ENCODE assay signal across 15 cellular contexts in genomic region chr1:10917513-10918454, GRCh38.
DNase-seq lines count a peak whose midpoint lies in the region; ATAC-seq, FAIRE-seq and TF ChIP-seq lines count a peak whose summit lies in the region.
"Had no signal": no experiment of that assay in that cellular context is flagged by ENCODE, and none has a peak within 500 bp of the region (broad histone marks: within the 10 kb centered on the region; RNA-seq: fewer than 3 reads in every experiment).

No MANE protein-coding gene starts in this region.

- no peak for TF ChIP-seq POLR2A in GM12878 (IDR thresholded peaks at IDR 0.05; ENCODE audit: low read depth, low read length)

- TF ChIP-seq CTCF in GM12878 (IDR thresholded peaks at IDR 0.05 in 2 of 3, conservative IDR thresholded peaks at IDR 0.05 in 1 of 3; ENCODE audit: control insufficient read depth in 2 of 3, extremely low read depth in 1 of 3, insufficient read depth in 1 of 3, low read depth in 3 of 3, low read length in 3 of 3), result no peak

- intact Hi-C loops in GM12878 (cut with micrococcal nuclease; ENCODE audit: unreplicated experiment), result no loop called here

- POLR2A ChIA-PET in GM12878 (lab: Charles Lee), result interaction anchor here (0.5 to 0.7 kb wide), 3 partner anchors 79 to 1268 kb away, joined by 3 to 6 read pairs (median 4); no protein-coding TSS in a partner anchor

- DNase-seq in H7 (peak; percentile 26), NCI-H510A (lab: John Stamatoyannopoulos, UW) (peak; percentile 78), GM12878 (ENCODE audit: low read depth, low spot score) (no peak), NCI-H1417 treated with DMSO at 0.1 percent for 48 hours (lab: John Stamatoyannopoulos, UW) (no peak), cerebellar cortex (ENCODE audit: low spot score) (no peak), AG20443 (ENCODE audit: low spot score) (no peak)
- DNase-seq: pancreas, stomach had no signal

- FAIRE-seq in GM12878 (lab: Jason Lieb, UNC), result no peak
- FAIRE-seq: HTR-8/SVneo, pancreas had no signal

- no TSS peak for BruUV-seq in GM12878 (replicated peaks; lab: Mats Ljungman, UMichigan)

- H3K4me1 ChIP-seq in BLaER1, result peaks cover 42% of the 10 kb centered on the region
- peaks cover 5% of the 10 kb centered on the region for H3K4me1 ChIP-seq in GM12878 (ENCODE audit: control insufficient read depth, insufficient read depth, low read length)
- H3K4me1 ChIP-seq: pancreas, stomach had no signal

- H3K27me3 ChIP-seq in BLaER1 (peaks cover 41% of the 10 kb centered on the region), H7 (ENCODE audit: control insufficient read depth, insufficient read depth, low read length) (no peaks in the 10 kb centered on the region), GM12878 (replicated peaks in 1 of 2; ENCODE audit: control insufficient read depth in 2 of 2, insufficient read depth in 2 of 2, low read length in 1 of 2) (no peaks in the 10 kb centered on the region; a peak in 2 of 4 replicates)
- H3K27me3 ChIP-seq: pancreas had no signal

- in situ Hi-C loops in GM12878 (cut with MboI), result no loop called here

- 15% methylated on average over 10 of the region's 10 CpGs for WGBS in GM12878 (ENCODE audit: insufficient coverage, insufficient replicate concordance, low lambda C conversion rate, missing lambda C conversion rate)

- CTCF ChIA-PET in GM12878 (lab: Yijun Ruan, JAX), result interaction anchor here (0.6 to 1.6 kb wide), 5 partner anchors 8 to 411 kb away, joined by 3 to 4 read pairs (median 3); no protein-coding TSS in a partner anchor

- H4K20me1 ChIP-seq in BLaER1, result peaks cover 12% of the 10 kb centered on the region
- H4K20me1 ChIP-seq in GM12878 (ENCODE audit: control insufficient read depth, insufficient read depth), result no peaks in the 10 kb centered on the region

- H2AFZ ChIP-seq in GM12878 (ENCODE audit: control insufficient read depth, low read depth, low read length), result no peak overlapping the region
- H2AFZ ChIP-seq: GM23248 had no signal

- SMC1A ChIA-PET in GM12878 (lab: Charles Lee; ENCODE audit: uncharacterized antibody, unreplicated experiment), result interaction anchor here (1.1 kb wide), 1 partner anchor 59 kb away, joined by 3 read pairs; no protein-coding TSS in a partner anchor

- H3K9ac ChIP-seq in BLaER1 (peak overlapping the region; percentile 63; the same call in 1 of the 2 replicates), GM12878 (ENCODE audit: control insufficient read depth, insufficient read depth, low read length) (no peak overlapping the region)
- H3K9ac ChIP-seq: GM23248 had no signal

- no peak for TF ChIP-seq EP300 in GM12878 (IDR thresholded peaks at IDR 0.05; ENCODE audit: borderline replicate concordance in 1 of 2, control insufficient read depth in 1 of 2, low read depth in 2 of 2, low read length in 2 of 2)

- H3K36me3 ChIP-seq in BLaER1 (no peaks in the 10 kb centered on the region), H7 (replicated peaks; ENCODE audit: control insufficient read depth, insufficient read depth, low read length) (no peaks in the 10 kb centered on the region), GM12878 (ENCODE audit: control insufficient read depth in 2 of 2, insufficient read depth in 2 of 2, low read length in 1 of 2) (no peaks in the 10 kb centered on the region)
- H3K36me3 ChIP-seq: pancreas, stomach had no signal

- no peaks in the 10 kb centered on the region for H3K79me2 ChIP-seq in GM12878 (ENCODE audit: control insufficient read depth, insufficient read depth, low read length)

- RAD21 ChIA-PET in GM12878 (lab: Charles Lee; ENCODE audit: unreplicated experiment), result interaction anchor here (1.4 kb wide), 1 partner anchor 405 kb away, joined by 3 read pairs; no protein-coding TSS in a partner anchor

- peak overlapping the region; percentile 93 for H3K4me2 ChIP-seq in BLaER1
- H3K4me2 ChIP-seq in GM12878 (ENCODE audit: control insufficient read depth, insufficient read depth), result no peak overlapping the region

- H3K27ac ChIP-seq in BLaER1 (peak overlapping the region; percentile 57; the same call in 1 of the 2 replicates), GM12878 (ENCODE audit: control insufficient read depth, insufficient read depth) (no peak overlapping the region)
- H3K27ac ChIP-seq: GM23248, pancreas, RWPE1, stomach had no signal

- peak overlapping the region; percentile 45; the same call in 1 of the 2 replicates for H3K4me3 ChIP-seq in BLaER1
- H3K4me3 ChIP-seq in H7 (ENCODE audit: insufficient read depth, low read depth, low read length), result no peak overlapping the region
- H3K4me3 ChIP-seq in GM12878, result no peak overlapping the region
- H3K4me3 ChIP-seq: GM23248, lung, pancreas, stomach had no signal

- ATAC-seq in GM12878 (peak; percentile 61), HG03460 (IDR thresholded peaks at IDR 0.05; ENCODE audit: unreplicated experiment) (no peak)
- ATAC-seq: esophagus mucosa, pancreas had no signal

- TF ChIP-seq RAD21 in GM12878 (IDR thresholded peaks at IDR 0.05; ENCODE audit: insufficient read depth, low read depth, low read length), result no peak

- H3K9me3 ChIP-seq in BLaER1 (peaks cover 11% of the 10 kb centered on the region), GM12878 (replicated peaks; ENCODE audit: control insufficient read depth, insufficient read depth, low read length) (no peaks in the 10 kb centered on the region)
- H3K9me3 ChIP-seq: pancreas, stomach had no signal

TF ChIP-seq in GM12878, 131 proteins besides CTCF, POLR2A, EP300 and RAD21:
- no peak for TF ChIP-seq E4F1 (IDR thresholded peaks at IDR 0.05; ENCODE audit: borderline replicate concordance, partially characterized antibody)

Comparison
In these comparisons a context has a peak if more than half of its experiments do, and no peak if none do; other contexts are left out.
1. DNase-seq: peak in H7 (single experiment) and NCI-H510A (single experiment); none in GM12878 (single experiment), NCI-H1417 treated with DMSO at 0.1 percent for 48 hours (single experiment), cerebellar cortex (single experiment) and AG20443 (single experiment).